ENCODE assay signal across 8 cellular contexts in the genomic region with DNA sequence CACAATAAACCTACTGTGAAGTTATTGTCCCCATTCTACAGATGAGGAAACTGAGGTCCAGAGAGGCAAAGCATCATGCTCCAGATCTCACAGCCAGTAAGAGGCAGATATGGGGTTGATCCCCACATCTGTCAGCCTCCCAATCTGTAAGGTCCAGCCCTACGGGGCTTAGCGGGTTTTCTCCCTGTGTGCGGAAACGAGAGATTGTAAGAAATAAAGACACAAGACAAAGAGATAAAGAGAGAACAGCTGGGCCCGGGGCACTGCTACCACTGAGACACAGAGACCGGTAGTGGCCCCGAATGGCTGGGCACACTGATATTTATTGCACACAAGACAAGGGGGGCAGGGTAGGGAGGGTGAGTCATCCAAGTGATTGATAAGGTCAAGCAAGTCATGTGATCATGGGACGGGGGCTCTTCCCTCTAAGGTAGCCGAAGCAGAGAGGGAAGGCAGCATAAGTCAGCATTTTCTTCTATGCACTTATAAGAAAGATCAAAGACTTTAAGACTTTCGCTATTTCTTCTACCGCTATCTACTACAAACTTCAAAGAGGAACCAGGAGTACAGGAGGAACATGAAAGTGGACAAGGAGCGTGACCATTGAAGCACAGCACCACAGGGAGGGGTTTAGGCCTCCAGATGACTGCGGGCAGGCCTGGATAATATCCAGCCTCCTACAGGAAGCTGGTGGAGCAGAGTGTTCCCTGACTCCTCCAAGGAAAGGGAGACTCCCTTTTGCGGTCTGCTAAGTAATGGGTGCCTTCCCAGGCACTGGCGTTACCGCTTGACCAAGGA. TPM values are rescaled to one million over a fixed set of nuclear protein-coding genes. Genes with fewer than 3 reads are reported as not detected.
DNase-seq lines count a peak whose midpoint lies in the region; TF ChIP-seq lines count a peak whose summit lies in the region.
"Not testable (repeated sequence)": the region's sequence is repeated elsewhere in the genome, so short reads cannot be mapped to it uniquely, and the experiment has no call there.

No MANE protein-coding gene starts in this region.

- DNase-seq in CD1c-positive myeloid dendritic cell (ENCODE audit: extremely low spot score), result peak; percentile 53
- peak; percentile 88 for DNase-seq in KBM-7
- DNase-seq in OCI-M2 (lab: John Stamatoyannopoulos, UW; ENCODE audit: unreplicated experiment), result peak; percentile 70
- DNase-seq in activated CD4-positive, alpha-beta T cell treated with anti-CD3 and anti-CD28 coated beads, Interleukin-2, amount 10 ng/mL, durations not matched to agents 24 days and 14 days, result not testable (repeated sequence)
- peak; percentile 79 for DNase-seq in islet precursor cell
- DNase-seq in testis, result peak; percentile 86

- TF ChIP-seq CTCF in nephron (IDR thresholded peaks at IDR 0.05; ENCODE audit: unreplicated experiment in 3 of 3); testis (IDR thresholded peaks at IDR 0.05): not testable (repeated sequence)

- not testable (repeated sequence) for H3K27me3 Mint-ChIP-seq in activated CD4-positive, alpha-beta T cell treated with anti-CD3 and anti-CD28 coated beads, Interleukin-2, amount 10 ng/mL, durations not matched to agents 24 days and 14 days; dendritic cell treated with granulocyte-macrophage colony-stimulating factor and Interleukin-4, amounts not matched to agents 40 ng/mL and 50 ng/mL, for 4 days; nephron (ENCODE audit: low read depth)

- not testable (repeated sequence) for H3K9me3 Mint-ChIP-seq in activated CD4-positive, alpha-beta T cell treated with anti-CD3 and anti-CD28 coated beads, Interleukin-2, amount 10 ng/mL, durations not matched to agents 24 days and 14 days; dendritic cell treated with granulocyte-macrophage colony-stimulating factor and Interleukin-4, amounts not matched to agents 40 ng/mL and 50 ng/mL, for 4 days; nephron

- H3K4me3 ChIP-seq in testis, result not testable (repeated sequence)

- intact Hi-C loops in activated CD4-positive, alpha-beta T cell treated with anti-CD3 and anti-CD28 coated beads, Interleukin-2, amount 10 ng/mL, durations not matched to agents 24 days and 14 days (cut with micrococcal nuclease), result loop anchor here (10.0 kb wide), 1 partner anchor 261 kb away; the partner anchor contains the start of gene MTHFS
- intact Hi-C loops in dendritic cell treated with granulocyte-macrophage colony-stimulating factor and Interleukin-4, amounts not matched to agents 40 ng/mL and 50 ng/mL, for 4 days (cut with micrococcal nuclease); testis (cut with DNase I; ENCODE audit: low total_unique reads): not testable (repeated sequence)

- not testable (repeated sequence) for H3K9me3 ChIP-seq in testis

- TF ChIP-seq POLR2A in testis (IDR thresholded peaks at IDR 0.05), result not testable (repeated sequence)

- H3K36me3 ChIP-seq in testis (ENCODE audit: low read depth, missing control alignments), result not testable (repeated sequence)

- H3K36me3 Mint-ChIP-seq in activated CD4-positive, alpha-beta T cell treated with anti-CD3 and anti-CD28 coated beads, Interleukin-2, amount 10 ng/mL, durations not matched to agents 24 days and 14 days (ENCODE audit: low read depth), result peaks cover 40% of the 10 kb centered on the region
- peaks cover 14% of the 10 kb centered on the region for H3K36me3 Mint-ChIP-seq in dendritic cell treated with granulocyte-macrophage colony-stimulating factor and Interleukin-4, amounts not matched to agents 40 ng/mL and 50 ng/mL, for 4 days (ENCODE audit: low read depth)
- H3K36me3 Mint-ChIP-seq in nephron (ENCODE audit: low read depth), result peaks cover 16% of the 10 kb centered on the region

- not testable (repeated sequence) for H3K27me3 ChIP-seq in testis

- peaks cover 46% of the 10 kb centered on the region for H3K4me1 Mint-ChIP-seq in activated CD4-positive, alpha-beta T cell treated with anti-CD3 and anti-CD28 coated beads, Interleukin-2, amount 10 ng/mL, durations not matched to agents 24 days and 14 days
- H3K4me1 Mint-ChIP-seq in dendritic cell treated with granulocyte-macrophage colony-stimulating factor and Interleukin-4, amounts not matched to agents 40 ng/mL and 50 ng/mL, for 4 days (ENCODE audit: low read depth), result peaks cover 64% of the 10 kb centered on the region
- H3K4me1 Mint-ChIP-seq in nephron, result peaks cover 37% of the 10 kb centered on the region

- H3K4me1 ChIP-seq in testis, result peaks cover 28% of the 10 kb centered on the region

- 52 to 66% methylated on average over 16 of the region's 16 CpGs for WGBS in testis, 2 donors

- peak overlapping the region; percentile 25 to 71 for H3K27ac ChIP-seq in testis

- in situ Hi-C loops in KBM-7 (cut with MboI; ENCODE audit: low pct_unique_long_range_greater_than_20kb, low sequenced_read_pairs), result loop anchor here (25.0 kb wide), 1 partner anchor 268 kb away; the partner anchor contains the start of gene MTHFS

- not testable (repeated sequence) for H3K4me3 Mint-ChIP-seq in activated CD4-positive, alpha-beta T cell treated with anti-CD3 and anti-CD28 coated beads, Interleukin-2, amount 10 ng/mL, durations not matched to agents 24 days and 14 days
- H3K4me3 Mint-ChIP-seq in dendritic cell treated with granulocyte-macrophage colony-stimulating factor and Interleukin-4, amounts not matched to agents 40 ng/mL and 50 ng/mL, for 4 days, result peak overlapping the region; percentile 32
- H3K4me3 Mint-ChIP-seq in nephron, result peak overlapping the region; percentile 56 to 95 (median 93)

- peak overlapping the region; percentile 44 for H3K27ac Mint-ChIP-seq in activated CD4-positive, alpha-beta T cell treated with anti-CD3 and anti-CD28 coated beads, Interleukin-2, amount 10 ng/mL, durations not matched to agents 24 days and 14 days
- peak overlapping the region; percentile 81 for H3K27ac Mint-ChIP-seq in dendritic cell treated with granulocyte-macrophage colony-stimulating factor and Interleukin-4, amounts not matched to agents 40 ng/mL and 50 ng/mL, for 4 days
- H3K27ac Mint-ChIP-seq in nephron, result peak overlapping the region; percentile 48 to 67 (median 62)

RNA-seq across cellular contexts. Expression of gene FAH, which starts 2.8 kb away (rescaled TPM):
- 81.7 and 90.5 TPM in 2 replicates for total RNA-seq in activated CD4-positive, alpha-beta T cell treated with anti-CD3 and anti-CD28 coated beads, Interleukin-2, amount 10 ng/mL, durations not matched to agents 24 days and 14 days
- total RNA-seq in testis, result 10 to 100 TPM; 58.4 to 75.0 TPM
- 49.0 TPM for polyA plus RNA-seq in testis (ENCODE audit: insufficient read depth, low read depth, low replicate concordance)
